35 cellular contexts compared by ENCODE assay signal in the genomic region with DNA sequence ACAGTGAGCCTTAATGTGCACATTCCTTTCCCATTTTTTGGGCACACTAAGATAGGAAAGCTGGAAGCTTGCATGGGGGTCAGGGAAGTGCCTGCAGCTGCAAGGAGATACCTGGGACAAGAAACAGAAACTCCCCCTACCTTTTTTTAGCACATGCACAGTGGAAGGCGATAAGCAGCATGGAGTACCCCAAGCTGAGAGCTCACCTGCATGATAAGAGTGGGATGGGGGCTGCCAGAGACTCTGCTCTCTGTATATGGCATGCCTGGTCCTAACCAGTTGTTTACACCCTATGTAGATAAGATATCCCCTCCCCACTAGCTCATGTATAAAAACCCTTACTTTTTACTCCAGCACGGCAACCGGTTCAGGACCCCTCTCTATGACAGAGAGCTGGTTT.
"Had no signal": no experiment of that assay in that cellular context is flagged by ENCODE, and none has a peak within 500 bp of the region (broad histone marks: within the 10 kb centered on the region; RNA-seq: fewer than 3 reads in every experiment).

No MANE protein-coding gene starts in this region.

- H3K9me3 ChIP-seq: MG63 had no signal

- H3K27me3 ChIP-seq: MG63 had no signal

- H3K36me3 ChIP-seq: MG63 had no signal

- H3K4me2 ChIP-seq: KMS-11 had no signal

- H3K4me3 ChIP-seq: MG63 had no signal

- H3K9ac ChIP-seq: KMS-11 had no signal

- DNase-seq: Karpas-422, Kasumi-1, KG1, MG63, MM.1S, MV-4-11, NCI-H1048, NCI-H1092, NCI-H1092 treated with DMSO at 0.1 percent for 48 hours, NCI-H1105, NCI-H1105 treated with DMSO at 0.1 percent for 48 hours, NCI-H1417, NCI-H1417 treated with DMSO at 0.1 percent for 48 hours, NCI-H1436, NCI-H1436 treated with DMSO at 0.1 percent for 48 hours, NCI-H146, NCI-H1694, NCI-H1694 treated with DMSO at 0.1 percent for 48 hours, NCI-H187, NCI-H187 treated with DMSO at 0.1 percent for 48 hours, NCI-H1930, NCI-H2029, NCI-H2029 treated with DMSO at 0.1 percent for 48 hours, NCI-H2081, NCI-H2081 treated with DMSO at 0.1 percent for 48 hours, NCI-H2107, NCI-H2171, NCI-H2171 treated with DMSO at 0.1 percent for 48 hours, NCI-H2227 treated with DMSO at 0.1 percent for 48 hours, NCI-H226, NCI-H345, NCI-H446, NCI-H446 treated with DMSO at 0.1 percent for 48 hours, NCI-H510A had no signal

- H3K27ac ChIP-seq: KMS-11 had no signal
